8 cellular contexts compared by ENCODE assay signal in the genomic region with DNA sequence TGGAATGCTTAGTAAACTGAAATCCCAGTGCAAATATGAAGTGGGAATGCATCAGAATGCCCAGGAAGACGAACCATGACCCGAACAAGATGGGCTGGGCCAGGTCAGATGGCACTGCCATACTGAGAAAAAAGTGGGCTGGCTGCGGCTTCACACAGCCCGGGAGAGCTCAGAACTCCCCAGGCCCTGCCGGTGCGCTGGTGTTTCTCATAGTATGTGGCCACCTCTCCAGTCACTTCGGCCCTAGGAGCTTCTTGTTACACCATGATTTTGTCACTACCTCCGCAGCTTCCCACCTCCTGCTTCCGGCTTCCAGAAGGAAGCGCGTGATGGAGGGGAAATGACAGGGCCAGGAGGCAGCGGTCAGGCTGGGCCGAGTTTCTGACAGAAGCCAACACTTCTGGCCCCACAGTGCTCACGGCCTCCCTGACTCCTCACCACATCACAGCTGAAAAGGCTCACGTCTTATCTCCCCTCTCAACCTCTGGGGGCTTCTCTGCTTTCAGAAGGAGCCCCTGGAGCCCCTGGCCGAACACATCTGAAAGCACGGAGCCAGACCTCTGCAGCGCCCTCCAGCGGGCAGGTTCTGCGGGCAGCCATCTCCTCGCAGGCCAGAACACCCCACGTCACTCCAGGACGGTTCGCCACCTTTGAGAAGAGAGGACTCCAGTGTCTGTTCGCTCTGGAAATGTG. TPM values are rescaled to one million over a fixed set of nuclear protein-coding genes. Genes with fewer than 3 reads are reported as not detected.
DNase-seq lines count a peak whose midpoint lies in the region; TF ChIP-seq lines count a peak whose summit lies in the region.

No MANE protein-coding gene starts in this region.

- peak; percentile 35 for TF ChIP-seq CTCF in fibroblast of villous mesenchyme (IDR thresholded peaks at IDR 0.05; ENCODE audit: insufficient read depth, low read depth, low read length)

- peak; percentile 88 for DNase-seq in activated CD8-positive, alpha-beta memory T cell treated with anti-CD3 and anti-CD28 coated beads for 24 hours
- DNase-seq in fibroblast of villous mesenchyme (ENCODE audit: low read depth) (no peak), cerebellar nuclear complex (lab: John Stamatoyannopoulos, UW) (no peak), RPMI8226 (no peak), retina (no peak), COR-L47 (lab: John Stamatoyannopoulos, UW) (no peak)
- peak; percentile 60 for DNase-seq in stimulated activated CD8-positive, alpha-beta memory T cell treated with anti-CD3 and anti-CD28 coated beads, Interleukin-4, amount 100 ng/mL, for 24 hours (ENCODE audit: low read depth)

- peak overlapping the region; percentile 99 to 100 (median 99) for H3K27ac Mint-ChIP-seq in IgD-negative memory B cell

- no peaks in the 10 kb centered on the region for H3K27me3 Mint-ChIP-seq in IgD-negative memory B cell

- no peak overlapping the region for H3K4me3 ChIP-seq in fibroblast of villous mesenchyme (ENCODE audit: low read depth, low read length)

- H3K36me3 Mint-ChIP-seq in IgD-negative memory B cell = no peaks in the 10 kb centered on the region

- H3K4me3 Mint-ChIP-seq in IgD-negative memory B cell = peak overlapping the region in 3 of 4 donors; percentile 52 to 87 (median 73)

- peaks cover 0 to 1% (median 0%) of the 10 kb centered on the region in 3 donors for H3K9me3 Mint-ChIP-seq in IgD-negative memory B cell

- H3K4me1 Mint-ChIP-seq in IgD-negative memory B cell = peaks cover 39 to 60% (median 44%) of the 10 kb centered on the region in 3 donors

RNA-seq across cellular contexts. Expression of a gene that starts 30.7 kb away (rescaled TPM):
- 420 TPM for polyA plus RNA-seq in IgD-negative memory B cell
- 318 and 369 TPM in 2 replicates for total RNA-seq in fibroblast of villous mesenchyme

RNA-seq across cellular contexts. Expression of a gene that starts 39.7 kb away (rescaled TPM):
- 9.0 TPM for polyA plus RNA-seq in IgD-negative memory B cell
- total RNA-seq in fibroblast of villous mesenchyme = 13.4 and 32.2 TPM in 2 replicates

Comparison
In these comparisons a context has a peak if more than half of its experiments do, and no peak if none do; other contexts are left out.
1. DNase-seq: peak in activated CD8-positive, alpha-beta memory T cell treated with anti-CD3 and anti-CD28 coated beads for 24 hours (single experiment) and stimulated activated CD8-positive, alpha-beta memory T cell treated with anti-CD3 and anti-CD28 coated beads, Interleukin-4, amount 100 ng/mL, for 24 hours (single experiment); none in fibroblast of villous mesenchyme (single experiment), cerebellar nuclear complex (0 of 2), RPMI8226 (single experiment), retina (single experiment) and COR-L47 (single experiment).